In genomic region chr12:119415714-119416113, GRCh38 we compare ENCODE assay signal across 21 cellular contexts.
DNase-seq lines count a peak whose midpoint lies in the region; ATAC-seq, FAIRE-seq and TF ChIP-seq lines count a peak whose summit lies in the region.
"Had no signal": no experiment of that assay in that cellular context is flagged by ENCODE, and none has a peak within 500 bp of the region (broad histone marks: within the 10 kb centered on the region; RNA-seq: fewer than 3 reads in every experiment).

No MANE protein-coding gene starts in this region.

- intact Hi-C loops in right cardiac atrium (cut with DNase I), result loop anchor here in 1 of 4 donors (10.0 kb wide), 1 partner anchor 441 kb away; no protein-coding TSS in a partner anchor
- intact Hi-C loops in left ventricle myocardium superior (cut with micrococcal nuclease), result no loop called here

- H3K9ac ChIP-seq in SK-N-MC (ENCODE audit: insufficient read length), result no peak overlapping the region

- DNase-seq in right cardiac atrium, result no peak
- no peak for DNase-seq in left ventricle myocardium superior
- DNase-seq in NCI-H748 (lab: John Stamatoyannopoulos, UW; ENCODE audit: unreplicated experiment), result peak; percentile 91
- peak; percentile 6 for DNase-seq in SK-N-MC (ENCODE audit: low read depth, low spot score)
- peak; percentile 5 for DNase-seq in small intestine
- no peak for DNase-seq in NCI-H2081 treated with DMSO at 0.1 percent for 48 hours (lab: John Stamatoyannopoulos, UW)
- DNase-seq in foreskin fibroblast, result no peak
- DNase-seq: BE2C; HCEC 1CT; KBM-7; MM.1S; NCI-H1092 treated with DMSO at 0.1 percent for 48 hours; NCI-H1436 treated with DMSO at 0.1 percent for 48 hours; NCI-H2227 treated with DMSO at 0.1 percent for 48 hours; NCI-H524; NK-92 treated with Interleukin-12 subunit alpha and Interleukin-12 subunit beta, amount 100 ng/mL, for 24 hours had no signal

- H3K36me3 ChIP-seq in SK-N-MC (ENCODE audit: insufficient read depth, low read length) (no peaks in the 10 kb centered on the region), small intestine (ENCODE audit: control insufficient read depth in 2 of 2, insufficient read depth in 2 of 2, low read length in 2 of 2) (no peaks in the 10 kb centered on the region)
- H3K36me3 ChIP-seq: BE2C had no signal

- H3K4me3 ChIP-seq in right cardiac atrium (ENCODE audit: low read length), result no peak overlapping the region
- no peak overlapping the region for H3K4me3 ChIP-seq in SK-N-MC
- no peak overlapping the region for H3K4me3 ChIP-seq in small intestine (ENCODE audit: low read depth in 1 of 2, low read length in 2 of 2)
- H3K4me3 ChIP-seq in foreskin fibroblast (ENCODE audit: low read depth in 1 of 2, low read length in 2 of 2), result no peak overlapping the region
- H3K4me3 ChIP-seq: A549, GM23338 had no signal

- no peaks in the 10 kb centered on the region for H3K4me1 ChIP-seq in right cardiac atrium (ENCODE audit: control insufficient read depth, insufficient read depth, low read length)
- H3K4me1 ChIP-seq in small intestine (ENCODE audit: control insufficient read depth in 2 of 2, insufficient read depth in 1 of 2, low read depth in 1 of 2, low read length in 1 of 2), result no peaks in the 10 kb centered on the region
- H3K4me1 ChIP-seq: A549, BE2C had no signal

- FAIRE-seq in small intestine (lab: Jason Lieb, UNC), result no peak
- FAIRE-seq: A549, G401.6, GM18507 had no signal

- TF ChIP-seq CTCF in foreskin fibroblast (IDR thresholded peaks at IDR 0.05; ENCODE audit: low read depth, low read length), result no peak

- WGBS in right cardiac atrium, result 68% methylated on average over 3 of the region's 3 CpGs
- 32 to 69% (median 46%) methylated on average over 3 of the region's 3 CpGs for WGBS in small intestine, 3 donors

- H3K9me3 ChIP-seq in right cardiac atrium (ENCODE audit: control insufficient read depth, low read length) (no peaks in the 10 kb centered on the region), SK-N-MC (ENCODE audit: low read depth, low read length) (no peaks in the 10 kb centered on the region), small intestine (ENCODE audit: control insufficient read depth, low read depth) (no peaks in the 10 kb centered on the region)
- H3K9me3 ChIP-seq: BE2C had no signal

- H3K27me3 ChIP-seq in right cardiac atrium (ENCODE audit: control insufficient read depth, insufficient read depth), result no peaks in the 10 kb centered on the region
- H3K27me3 ChIP-seq in small intestine (ENCODE audit: control insufficient read depth in 2 of 2, insufficient read depth in 2 of 2, low read length in 2 of 2), result no peaks in the 10 kb centered on the region

- H3K27ac ChIP-seq in right cardiac atrium (ENCODE audit: low read length) (no peak overlapping the region), SK-N-MC (no peak overlapping the region), small intestine (ENCODE audit: low read depth in 1 of 2, low read length in 1 of 2) (no peak overlapping the region)
- H3K27ac ChIP-seq: A549 had no signal

- peak; percentile 21 to 61 for ATAC-seq in right cardiac atrium
- ATAC-seq in left ventricle myocardium superior, result no peak
- ATAC-seq in HG03135 (IDR thresholded peaks at IDR 0.05; ENCODE audit: unreplicated experiment), result no peak
- ATAC-seq: A549, GM23338 had no signal

Comparison
In these comparisons a context has a peak if more than half of its experiments do, and no peak if none do; other contexts are left out.
1. ATAC-seq: peak in right cardiac atrium (2 of 2); none in left ventricle myocardium superior (single experiment) and HG03135 (single experiment).
2. DNase-seq: peak in NCI-H748 (single experiment), SK-N-MC (single experiment) and small intestine (single experiment); none in right cardiac atrium (0 of 3), left ventricle myocardium superior (single experiment), NCI-H2081 treated with DMSO at 0.1 percent for 48 hours (single experiment) and foreskin fibroblast (0 of 2).